In the genomic region with DNA sequence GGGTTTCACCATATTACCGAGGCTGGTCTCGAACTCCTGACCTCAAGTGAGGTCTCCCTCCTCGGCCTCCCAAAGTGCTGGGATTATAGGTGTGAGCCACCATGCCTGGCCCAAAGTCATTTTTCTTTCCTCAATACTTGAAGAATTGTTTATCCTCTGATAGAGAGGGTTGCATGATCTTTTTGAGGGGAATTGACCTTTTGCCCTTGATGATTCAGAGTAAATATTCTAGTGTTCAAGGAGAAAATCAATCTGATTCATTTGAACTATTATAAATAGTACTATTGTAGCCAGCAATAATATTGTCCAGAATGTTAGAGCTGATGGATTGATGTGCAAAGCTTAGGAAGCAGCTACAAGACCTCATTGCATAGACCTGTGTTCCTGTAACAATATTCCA, we compare ENCODE assay signal across 23 cellular contexts.
"Had no signal": no experiment of that assay in that cellular context is flagged by ENCODE, and none has a peak within 500 bp of the region (broad histone marks: within the 10 kb centered on the region; RNA-seq: fewer than 3 reads in every experiment).

No MANE protein-coding gene starts in this region.

- H3K27ac Mint-ChIP-seq: activated B cell treated with CpG ODN at 0.5 μM for 24 hours; activated CD4-positive, alpha-beta T cell treated with anti-CD3 and anti-CD28 coated beads for 36 hours; activated naive CD8-positive, alpha-beta T cell treated with anti-CD3 and anti-CD28 coated beads, Interleukin-2, amount 10 ng/mL, durations not matched to agents 7 days and 5 days; activated T-helper 2 cell treated with anti-CD3 and anti-CD28 coated beads, Interferon-gamma antibody, Interleukin-2, Interleukin-4, amounts not matched to agents 10 μg/mL and 5 μg/mL and 100 μg/mL, durations not matched to agents 14 hours and 24 hours and 36 hours had no signal

- H3K9me3 Mint-ChIP-seq: activated T-cell treated with anti-CD3 and anti-CD28 coated beads, Interleukin-2, amount 50 U/mL, for 4 hours; activated T-helper 2 cell treated with anti-CD3 and anti-CD28 coated beads, Interferon-gamma antibody, Interleukin-2, Interleukin-4, amounts not matched to agents 10 μg/mL and 5 μg/mL and 100 μg/mL, durations not matched to agents 14 hours and 24 hours and 36 hours; neural crest cell had no signal

- DNase-seq: activated B cell treated with CpG ODN at 0.5 μM for 24 hours; activated CD4-positive, alpha-beta T cell treated with anti-CD3 and anti-CD28 coated beads for 36 hours; activated CD4-positive, alpha-beta T cell treated with anti-CD3 and anti-CD28 coated beads, Interleukin-2, amount 50 U/mL, for 48 hours; activated CD8-positive, alpha-beta memory T cell treated with anti-CD3 and anti-CD28 coated beads, Interleukin-2, amount 50 U/mL, for 48 hours; activated naive CD4-positive, alpha-beta T cell treated with Interleukin-2 at 50 U/mL for 16 hours; activated naive CD8-positive, alpha-beta T cell treated with anti-CD3 and anti-CD28 coated beads, Interleukin-2, amount 10 ng/mL, durations not matched to agents 7 days and 5 days; activated T-cell treated with anti-CD3 and anti-CD28 coated beads, Interleukin-2, amount 50 U/mL, for 4 hours; amygdala; heart right ventricle; left colon; lower lobe of right lung; naive thymus-derived CD4-positive, alpha-beta T cell; occipital lobe; stimulated activated CD4-positive, alpha-beta T cell treated with anti-CD3 and anti-CD28 coated beads, Interleukin-2, amount 100 ng/mL, for 48 hours; stimulated activated CD8-positive, alpha-beta memory T cell treated with anti-CD3 and anti-CD28 coated beads, Interleukin-4, amount 100 ng/mL, for 48 hours; stimulated activated naive B cell treated with anti-CD40 and anti-IgM and Interleukin-4, amounts not matched to agents 10 μg/mL and 1 μg/mL and 100 μg/mL, for 72 hours; T1000; testis; uterus had no signal

- H3K27ac ChIP-seq: cardiac muscle cell, lower lobe of right lung, testis, uterus had no signal

- H3K4me3 Mint-ChIP-seq: activated CD4-positive, alpha-beta T cell treated with anti-CD3 and anti-CD28 coated beads for 36 hours; activated naive CD8-positive, alpha-beta T cell treated with anti-CD3 and anti-CD28 coated beads, Interleukin-2, amount 10 ng/mL, durations not matched to agents 7 days and 5 days; activated T-cell treated with anti-CD3 and anti-CD28 coated beads, Interleukin-2, amount 50 U/mL, for 4 hours; naive thymus-derived CD4-positive, alpha-beta T cell; neural crest cell had no signal

- H3K4me1 ChIP-seq: testis, uterus had no signal

- H3K4me1 Mint-ChIP-seq: neural crest cell had no signal

- H3K27me3 ChIP-seq: cardiac muscle cell, heart right ventricle, testis, uterus had no signal

- H3K36me3 ChIP-seq: cardiac muscle cell, heart right ventricle, lower lobe of right lung, uterus had no signal

- H3K9me3 ChIP-seq: heart right ventricle, lower lobe of right lung, testis, uterus had no signal

- ATAC-seq: activated T-cell treated with anti-CD3 and anti-CD28 coated beads, Interleukin-2, amount 50 U/mL, for 4 hours; heart right ventricle; left colon; naive thymus-derived CD4-positive, alpha-beta T cell; sciatic nerve had no signal

- H3K4me3 ChIP-seq: cardiac muscle cell, heart right ventricle, lower lobe of right lung, testis, uterus had no signal

- H3K27me3 Mint-ChIP-seq: activated B cell treated with CpG ODN at 0.5 μM for 24 hours; activated naive CD8-positive, alpha-beta T cell treated with anti-CD3 and anti-CD28 coated beads, Interleukin-2, amount 10 ng/mL, durations not matched to agents 7 days and 5 days; stimulated activated naive B cell treated with anti-CD40 and anti-IgM and Interleukin-4, amounts not matched to agents 10 μg/mL and 1 μg/mL and 100 μg/mL, for 72 hours had no signal
